ENCODE assay signal across 1 cellular context in the genomic region with DNA sequence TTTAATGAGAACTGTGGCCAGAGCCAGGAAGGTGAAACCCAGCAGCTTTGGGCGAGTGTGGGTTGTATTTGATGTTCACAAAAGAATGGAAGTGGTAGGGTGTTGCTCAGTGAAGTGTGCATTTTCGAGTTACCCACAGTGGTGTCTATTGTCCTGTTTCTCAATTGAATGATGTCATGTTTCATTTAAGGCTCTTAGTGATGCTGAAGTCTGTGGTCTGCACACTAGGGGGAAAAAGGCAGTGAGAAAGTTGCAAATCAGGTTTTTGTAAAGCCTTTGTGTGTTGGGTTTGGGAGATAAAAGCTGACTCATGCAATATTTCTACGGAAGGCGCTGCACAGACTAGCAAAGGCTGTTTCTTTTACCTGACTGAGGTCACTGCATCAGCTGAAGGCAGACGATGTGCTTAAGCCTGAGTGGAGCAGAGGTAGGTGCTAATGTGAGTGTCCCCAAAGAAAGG.
A peak's percentile ranks its signal among the peaks of the same experiment; 100 is the strongest.
TF ChIP-seq lines count a peak whose summit lies in the region.

No MANE protein-coding gene starts in this region.

TF ChIP-seq in GM12878, 131 proteins besides CTCF, POLR2A, EP300 and RAD21 (continued from another document and continues in another):
- TF ChIP-seq, protein P1, sequence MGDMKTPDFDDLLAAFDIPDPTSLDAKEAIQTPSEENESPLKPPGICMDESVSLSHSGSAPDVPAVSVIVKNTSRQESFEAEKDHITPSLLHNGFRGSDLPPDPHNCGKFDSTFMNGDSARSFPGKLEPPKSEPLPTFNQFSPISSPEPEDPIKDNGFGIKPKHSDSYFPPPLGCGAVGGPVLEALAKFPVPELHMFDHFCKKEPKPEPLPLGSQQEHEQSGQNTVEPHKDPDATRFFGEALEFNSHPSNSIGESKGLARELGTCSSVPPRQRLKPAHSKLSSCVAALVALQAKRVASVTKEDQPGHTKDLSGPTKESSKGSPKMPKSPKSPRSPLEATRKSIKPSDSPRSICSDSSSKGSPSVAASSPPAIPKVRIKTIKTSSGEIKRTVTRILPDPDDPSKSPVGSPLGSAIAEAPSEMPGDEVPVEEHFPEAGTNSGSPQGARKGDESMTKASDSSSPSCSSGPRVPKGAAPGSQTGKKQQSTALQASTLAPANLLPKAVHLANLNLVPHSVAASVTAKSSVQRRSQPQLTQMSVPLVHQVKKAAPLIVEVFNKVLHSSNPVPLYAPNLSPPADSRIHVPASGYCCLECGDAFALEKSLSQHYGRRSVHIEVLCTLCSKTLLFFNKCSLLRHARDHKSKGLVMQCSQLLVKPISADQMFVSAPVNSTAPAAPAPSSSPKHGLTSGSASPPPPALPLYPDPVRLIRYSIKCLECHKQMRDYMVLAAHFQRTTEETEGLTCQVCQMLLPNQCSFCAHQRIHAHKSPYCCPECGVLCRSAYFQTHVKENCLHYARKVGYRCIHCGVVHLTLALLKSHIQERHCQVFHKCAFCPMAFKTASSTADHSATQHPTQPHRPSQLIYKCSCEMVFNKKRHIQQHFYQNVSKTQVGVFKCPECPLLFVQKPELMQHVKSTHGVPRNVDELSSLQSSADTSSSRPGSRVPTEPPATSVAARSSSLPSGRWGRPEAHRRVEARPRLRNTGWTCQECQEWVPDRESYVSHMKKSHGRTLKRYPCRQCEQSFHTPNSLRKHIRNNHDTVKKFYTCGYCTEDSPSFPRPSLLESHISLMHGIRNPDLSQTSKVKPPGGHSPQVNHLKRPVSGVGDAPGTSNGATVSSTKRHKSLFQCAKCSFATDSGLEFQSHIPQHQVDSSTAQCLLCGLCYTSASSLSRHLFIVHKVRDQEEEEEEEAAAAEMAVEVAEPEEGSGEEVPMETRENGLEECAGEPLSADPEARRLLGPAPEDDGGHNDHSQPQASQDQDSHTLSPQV (IDR thresholded peaks at IDR 0.05): no peak
- TF ChIP-seq, protein P2, sequence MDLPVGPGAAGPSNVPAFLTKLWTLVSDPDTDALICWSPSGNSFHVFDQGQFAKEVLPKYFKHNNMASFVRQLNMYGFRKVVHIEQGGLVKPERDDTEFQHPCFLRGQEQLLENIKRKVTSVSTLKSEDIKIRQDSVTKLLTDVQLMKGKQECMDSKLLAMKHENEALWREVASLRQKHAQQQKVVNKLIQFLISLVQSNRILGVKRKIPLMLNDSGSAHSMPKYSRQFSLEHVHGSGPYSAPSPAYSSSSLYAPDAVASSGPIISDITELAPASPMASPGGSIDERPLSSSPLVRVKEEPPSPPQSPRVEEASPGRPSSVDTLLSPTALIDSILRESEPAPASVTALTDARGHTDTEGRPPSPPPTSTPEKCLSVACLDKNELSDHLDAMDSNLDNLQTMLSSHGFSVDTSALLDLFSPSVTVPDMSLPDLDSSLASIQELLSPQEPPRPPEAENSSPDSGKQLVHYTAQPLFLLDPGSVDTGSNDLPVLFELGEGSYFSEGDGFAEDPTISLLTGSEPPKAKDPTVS (IDR thresholded peaks at IDR 0.05; ENCODE audit: low read depth, low read length): no peak
- TF ChIP-seq, protein P3, sequence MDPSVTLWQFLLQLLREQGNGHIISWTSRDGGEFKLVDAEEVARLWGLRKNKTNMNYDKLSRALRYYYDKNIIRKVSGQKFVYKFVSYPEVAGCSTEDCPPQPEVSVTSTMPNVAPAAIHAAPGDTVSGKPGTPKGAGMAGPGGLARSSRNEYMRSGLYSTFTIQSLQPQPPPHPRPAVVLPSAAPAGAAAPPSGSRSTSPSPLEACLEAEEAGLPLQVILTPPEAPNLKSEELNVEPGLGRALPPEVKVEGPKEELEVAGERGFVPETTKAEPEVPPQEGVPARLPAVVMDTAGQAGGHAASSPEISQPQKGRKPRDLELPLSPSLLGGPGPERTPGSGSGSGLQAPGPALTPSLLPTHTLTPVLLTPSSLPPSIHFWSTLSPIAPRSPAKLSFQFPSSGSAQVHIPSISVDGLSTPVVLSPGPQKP (IDR thresholded peaks at IDR 0.05; ENCODE audit: low read depth, low read length): no peak
- TF ChIP-seq, protein P4, sequence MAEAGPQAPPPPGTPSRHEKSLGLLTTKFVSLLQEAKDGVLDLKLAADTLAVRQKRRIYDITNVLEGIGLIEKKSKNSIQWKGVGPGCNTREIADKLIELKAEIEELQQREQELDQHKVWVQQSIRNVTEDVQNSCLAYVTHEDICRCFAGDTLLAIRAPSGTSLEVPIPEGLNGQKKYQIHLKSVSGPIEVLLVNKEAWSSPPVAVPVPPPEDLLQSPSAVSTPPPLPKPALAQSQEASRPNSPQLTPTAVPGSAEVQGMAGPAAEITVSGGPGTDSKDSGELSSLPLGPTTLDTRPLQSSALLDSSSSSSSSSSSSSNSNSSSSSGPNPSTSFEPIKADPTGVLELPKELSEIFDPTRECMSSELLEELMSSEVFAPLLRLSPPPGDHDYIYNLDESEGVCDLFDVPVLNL (IDR thresholded peaks at IDR 0.05; ENCODE audit: low read depth, low read length): no peak
- TF ChIP-seq, protein P5, sequence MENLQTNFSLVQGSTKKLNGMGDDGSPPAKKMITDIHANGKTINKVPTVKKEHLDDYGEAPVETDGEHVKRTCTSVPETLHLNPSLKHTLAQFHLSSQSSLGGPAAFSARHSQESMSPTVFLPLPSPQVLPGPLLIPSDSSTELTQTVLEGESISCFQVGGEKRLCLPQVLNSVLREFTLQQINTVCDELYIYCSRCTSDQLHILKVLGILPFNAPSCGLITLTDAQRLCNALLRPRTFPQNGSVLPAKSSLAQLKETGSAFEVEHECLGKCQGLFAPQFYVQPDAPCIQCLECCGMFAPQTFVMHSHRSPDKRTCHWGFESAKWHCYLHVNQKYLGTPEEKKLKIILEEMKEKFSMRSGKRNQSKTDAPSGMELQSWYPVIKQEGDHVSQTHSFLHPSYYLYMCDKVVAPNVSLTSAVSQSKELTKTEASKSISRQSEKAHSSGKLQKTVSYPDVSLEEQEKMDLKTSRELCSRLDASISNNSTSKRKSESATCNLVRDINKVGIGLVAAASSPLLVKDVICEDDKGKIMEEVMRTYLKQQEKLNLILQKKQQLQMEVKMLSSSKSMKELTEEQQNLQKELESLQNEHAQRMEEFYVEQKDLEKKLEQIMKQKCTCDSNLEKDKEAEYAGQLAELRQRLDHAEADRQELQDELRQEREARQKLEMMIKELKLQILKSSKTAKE (IDR thresholded peaks at IDR 0.05; ENCODE audit: low read depth, poor library complexity, severe bottlenecking): peak; percentile 94
- TF ChIP-seq YY1 (IDR thresholded peaks at IDR 0.05; ENCODE audit: low read depth, low read length) (no peak), CBFB (IDR thresholded peaks at IDR 0.05; ENCODE audit: low read depth) (peak; percentile 86), TCF12 (IDR thresholded peaks at IDR 0.05; ENCODE audit: low read depth, low read length) (0 out of 2 replicates have a peak, but pooled peaks have one; percentile 2), MTA3 (IDR thresholded peaks at IDR 0.05; ENCODE audit: borderline replicate concordance, low read length) (peak; percentile 78; the same call in 1 of the 2 replicates), CBX5 (IDR thresholded peaks at IDR 0.05; ENCODE audit: low read depth) (no peak), NR2F1 (conservative IDR thresholded peaks at IDR 0.05) (peak; percentile 70), SIN3A (IDR thresholded peaks at IDR 0.05; ENCODE audit: low read depth, low read length) (no peak), ASH2L (IDR thresholded peaks at IDR 0.05; ENCODE audit: borderline replicate concordance, low read depth) (no peak), PAX5 (IDR thresholded peaks at IDR 0.05; ENCODE audit: borderline replicate concordance, low read depth, low read length) (peak; percentile 93), ZBED1 (IDR thresholded peaks at IDR 0.05; ENCODE audit: borderline replicate concordance) (peak; percentile 89; the same call in 1 of the 2 replicates), CEBPB (IDR thresholded peaks at IDR 0.05; ENCODE audit: borderline replicate concordance in 1 of 2, low read depth in 2 of 2, low read length in 2 of 2) (peak in 1 of 2 experiments; percentile 81; a peak in 1 of 4 replicates), BACH1 (IDR thresholded peaks at IDR 0.05; ENCODE audit: borderline replicate concordance) (peak; percentile 98), CHD2 (IDR thresholded peaks at IDR 0.05; ENCODE audit: borderline replicate concordance, low read depth, low read length) (0 out of 2 replicates have a peak, but pooled peaks have one; percentile 53), RB1 (IDR thresholded peaks at IDR 0.05; ENCODE audit: borderline replicate concordance) (no peak), MYC (IDR thresholded peaks at IDR 0.05; ENCODE audit: insufficient read depth, insufficient read length, insufficient replicate concordance, low read length, severe bottlenecking) (no peak), SUZ12 (IDR thresholded peaks at IDR 0.05; ENCODE audit: unreplicated experiment) (no peak), SIX5 (IDR thresholded peaks at IDR 0.05; ENCODE audit: low read depth, low read length, severe bottlenecking) (no peak), TCF3 (IDR thresholded peaks at IDR 0.05; ENCODE audit: borderline replicate concordance, insufficient read depth, low read depth, low read length) (no peak), NRF1 (conservative IDR thresholded peaks at IDR 0.05; ENCODE audit: low read depth, low read length) (no peak), SMC3 (IDR thresholded peaks at IDR 0.05; ENCODE audit: borderline replicate concordance, low read length) (peak; percentile 25; the same call in 1 of the 2 replicates), RCOR1 (conservative IDR thresholded peaks at IDR 0.05; ENCODE audit: low read depth, low read length) (no peak), HDGF (IDR thresholded peaks at IDR 0.05) (no peak), HDAC6 (IDR thresholded peaks at IDR 0.05; ENCODE audit: unreplicated experiment) (no peak)
- TF ChIP-seq, protein P6, sequence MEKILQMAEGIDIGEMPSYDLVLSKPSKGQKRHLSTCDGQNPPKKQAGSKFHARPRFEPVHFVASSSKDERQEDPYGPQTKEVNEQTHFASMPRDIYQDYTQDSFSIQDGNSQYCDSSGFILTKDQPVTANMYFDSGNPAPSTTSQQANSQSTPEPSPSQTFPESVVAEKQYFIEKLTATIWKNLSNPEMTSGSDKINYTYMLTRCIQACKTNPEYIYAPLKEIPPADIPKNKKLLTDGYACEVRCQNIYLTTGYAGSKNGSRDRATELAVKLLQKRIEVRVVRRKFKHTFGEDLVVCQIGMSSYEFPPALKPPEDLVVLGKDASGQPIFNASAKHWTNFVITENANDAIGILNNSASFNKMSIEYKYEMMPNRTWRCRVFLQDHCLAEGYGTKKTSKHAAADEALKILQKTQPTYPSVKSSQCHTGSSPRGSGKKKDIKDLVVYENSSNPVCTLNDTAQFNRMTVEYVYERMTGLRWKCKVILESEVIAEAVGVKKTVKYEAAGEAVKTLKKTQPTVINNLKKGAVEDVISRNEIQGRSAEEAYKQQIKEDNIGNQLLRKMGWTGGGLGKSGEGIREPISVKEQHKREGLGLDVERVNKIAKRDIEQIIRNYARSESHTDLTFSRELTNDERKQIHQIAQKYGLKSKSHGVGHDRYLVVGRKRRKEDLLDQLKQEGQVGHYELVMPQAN (conservative IDR thresholded peaks at IDR 0.05): no peak
- TF ChIP-seq, protein P7, sequence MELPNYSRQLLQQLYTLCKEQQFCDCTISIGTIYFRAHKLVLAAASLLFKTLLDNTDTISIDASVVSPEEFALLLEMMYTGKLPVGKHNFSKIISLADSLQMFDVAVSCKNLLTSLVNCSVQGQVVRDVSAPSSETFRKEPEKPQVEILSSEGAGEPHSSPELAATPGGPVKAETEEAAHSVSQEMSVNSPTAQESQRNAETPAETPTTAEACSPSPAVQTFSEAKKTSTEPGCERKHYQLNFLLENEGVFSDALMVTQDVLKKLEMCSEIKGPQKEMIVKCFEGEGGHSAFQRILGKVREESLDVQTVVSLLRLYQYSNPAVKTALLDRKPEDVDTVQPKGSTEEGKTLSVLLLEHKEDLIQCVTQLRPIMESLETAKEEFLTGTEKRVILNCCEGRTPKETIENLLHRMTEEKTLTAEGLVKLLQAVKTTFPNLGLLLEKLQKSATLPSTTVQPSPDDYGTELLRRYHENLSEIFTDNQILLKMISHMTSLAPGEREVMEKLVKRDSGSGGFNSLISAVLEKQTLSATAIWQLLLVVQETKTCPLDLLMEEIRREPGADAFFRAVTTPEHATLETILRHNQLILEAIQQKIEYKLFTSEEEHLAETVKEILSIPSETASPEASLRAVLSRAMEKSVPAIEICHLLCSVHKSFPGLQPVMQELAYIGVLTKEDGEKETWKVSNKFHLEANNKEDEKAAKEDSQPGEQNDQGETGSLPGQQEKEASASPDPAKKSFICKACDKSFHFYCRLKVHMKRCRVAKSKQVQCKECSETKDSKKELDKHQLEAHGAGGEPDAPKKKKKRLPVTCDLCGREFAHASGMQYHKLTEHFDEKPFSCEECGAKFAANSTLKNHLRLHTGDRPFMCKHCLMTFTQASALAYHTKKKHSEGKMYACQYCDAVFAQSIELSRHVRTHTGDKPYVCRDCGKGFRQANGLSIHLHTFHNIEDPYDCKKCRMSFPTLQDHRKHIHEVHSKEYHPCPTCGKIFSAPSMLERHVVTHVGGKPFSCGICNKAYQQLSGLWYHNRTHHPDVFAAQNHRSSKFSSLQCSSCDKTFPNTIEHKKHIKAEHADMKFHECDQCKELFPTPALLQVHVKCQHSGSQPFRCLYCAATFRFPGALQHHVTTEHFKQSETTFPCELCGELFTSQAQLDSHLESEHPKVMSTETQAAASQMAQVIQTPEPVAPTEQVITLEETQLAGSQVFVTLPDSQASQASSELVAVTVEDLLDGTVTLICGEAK (IDR thresholded peaks at IDR 0.05; ENCODE audit: borderline replicate concordance): no peak
- TF ChIP-seq, protein P8, sequence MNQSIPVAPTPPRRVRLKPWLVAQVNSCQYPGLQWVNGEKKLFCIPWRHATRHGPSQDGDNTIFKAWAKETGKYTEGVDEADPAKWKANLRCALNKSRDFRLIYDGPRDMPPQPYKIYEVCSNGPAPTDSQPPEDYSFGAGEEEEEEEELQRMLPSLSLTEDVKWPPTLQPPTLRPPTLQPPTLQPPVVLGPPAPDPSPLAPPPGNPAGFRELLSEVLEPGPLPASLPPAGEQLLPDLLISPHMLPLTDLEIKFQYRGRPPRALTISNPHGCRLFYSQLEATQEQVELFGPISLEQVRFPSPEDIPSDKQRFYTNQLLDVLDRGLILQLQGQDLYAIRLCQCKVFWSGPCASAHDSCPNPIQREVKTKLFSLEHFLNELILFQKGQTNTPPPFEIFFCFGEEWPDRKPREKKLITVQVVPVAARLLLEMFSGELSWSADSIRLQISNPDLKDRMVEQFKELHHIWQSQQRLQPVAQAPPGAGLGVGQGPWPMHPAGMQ (IDR thresholded peaks at IDR 0.05; ENCODE audit: borderline replicate concordance): no peak
- TF ChIP-seq, protein P9, sequence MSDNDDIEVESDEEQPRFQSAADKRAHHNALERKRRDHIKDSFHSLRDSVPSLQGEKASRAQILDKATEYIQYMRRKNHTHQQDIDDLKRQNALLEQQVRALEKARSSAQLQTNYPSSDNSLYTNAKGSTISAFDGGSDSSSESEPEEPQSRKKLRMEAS (IDR thresholded peaks at IDR 0.05; ENCODE audit: low read depth, low read length): no peak
- TF ChIP-seq, protein P10, sequence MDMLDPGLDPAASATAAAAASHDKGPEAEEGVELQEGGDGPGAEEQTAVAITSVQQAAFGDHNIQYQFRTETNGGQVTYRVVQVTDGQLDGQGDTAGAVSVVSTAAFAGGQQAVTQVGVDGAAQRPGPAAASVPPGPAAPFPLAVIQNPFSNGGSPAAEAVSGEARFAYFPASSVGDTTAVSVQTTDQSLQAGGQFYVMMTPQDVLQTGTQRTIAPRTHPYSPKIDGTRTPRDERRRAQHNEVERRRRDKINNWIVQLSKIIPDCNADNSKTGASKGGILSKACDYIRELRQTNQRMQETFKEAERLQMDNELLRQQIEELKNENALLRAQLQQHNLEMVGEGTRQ (IDR thresholded peaks at IDR 0.05; ENCODE audit: borderline replicate concordance, low read depth, low read length): no peak
